24 cellular contexts compared by ENCODE assay signal in the genomic region with DNA sequence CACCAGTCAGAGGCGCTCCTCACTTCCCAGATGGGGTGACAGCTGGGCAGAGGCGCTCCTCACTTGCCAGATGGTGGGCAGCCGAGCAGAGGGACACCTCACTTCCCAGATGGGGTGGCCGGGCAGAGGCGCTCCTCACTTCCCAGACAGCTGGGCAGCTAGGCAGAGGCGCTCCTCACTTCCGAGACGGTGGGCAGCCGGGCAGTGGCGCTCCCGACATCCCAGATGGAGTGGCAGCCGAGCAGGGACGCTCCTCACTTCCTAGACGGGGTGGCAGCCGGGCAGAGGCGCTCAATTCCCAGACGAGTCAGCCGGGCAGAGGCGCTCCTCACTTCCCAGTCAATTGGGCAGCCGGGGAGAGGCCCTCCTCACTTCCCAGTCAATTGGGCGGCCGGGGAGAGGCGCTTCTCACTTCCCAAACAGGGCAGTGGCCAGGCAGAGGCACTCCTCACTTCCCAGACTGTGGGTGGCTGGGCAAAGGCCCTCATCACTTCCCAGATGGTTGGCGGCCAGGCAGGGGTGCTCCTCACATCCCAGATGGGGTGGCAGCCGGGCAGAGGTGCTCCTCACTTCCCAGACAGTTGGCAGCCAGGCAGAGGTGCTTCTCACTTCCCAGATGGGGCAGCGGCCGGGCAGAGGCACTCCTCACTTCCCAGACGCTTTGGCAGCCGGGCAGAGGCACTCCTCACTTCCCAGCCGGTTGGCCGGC.
DNase-seq lines count a peak whose midpoint lies in the region; ATAC-seq, FAIRE-seq and TF ChIP-seq lines count a peak whose summit lies in the region.
"Had no signal": no experiment of that assay in that cellular context is flagged by ENCODE, and none has a peak within 500 bp of the region (broad histone marks: within the 10 kb centered on the region; RNA-seq: fewer than 3 reads in every experiment).

No MANE protein-coding gene starts in this region.

- peak overlapping the region; percentile 22 for H2AK5ac ChIP-seq in neuronal stem cell (ENCODE audit: low read depth, low read length)

- H3K27me3 ChIP-seq in neuronal stem cell (ENCODE audit: control insufficient read depth in 3 of 3, insufficient read depth in 3 of 3, low read depth in 1 of 3, low read length in 3 of 3), result peaks cover 0 to 2% (median 0%) of the 10 kb centered on the region in 3 experiments
- H3K27me3 ChIP-seq: BLaER1 treated with 17β-estradiol and CSF1 and Interleukin-3, amounts not matched to agents 10 nM and 100 nM had no signal

- no peak overlapping the region for H3K4me2 ChIP-seq in neuronal stem cell (ENCODE audit: insufficient read depth, low read length, poor library complexity, severe bottlenecking)
- H3K4me2 ChIP-seq: A549; BLaER1 treated with 17β-estradiol and CSF1 and Interleukin-3, amounts not matched to agents 10 nM and 100 nM had no signal

- H3K4me1 ChIP-seq in kidney (ENCODE audit: control insufficient read depth in 1 of 2, insufficient read depth in 1 of 2, low read depth in 1 of 2, low read length in 2 of 2), result no peaks in the 10 kb centered on the region
- H3K4me1 ChIP-seq in neuronal stem cell (ENCODE audit: control insufficient read depth in 2 of 2, insufficient read depth in 1 of 2, low read depth in 1 of 2, low read length in 2 of 2), result no peaks in the 10 kb centered on the region
- H3K4me1 ChIP-seq: A549; BLaER1 treated with 17β-estradiol and CSF1 and Interleukin-3, amounts not matched to agents 10 nM and 100 nM had no signal

- no peak overlapping the region for H3K18ac ChIP-seq in neuronal stem cell (ENCODE audit: low read length)

- H3K14ac ChIP-seq in neuronal stem cell (ENCODE audit: low read length), result no peak overlapping the region

- H3K23ac ChIP-seq in neuronal stem cell (ENCODE audit: low read depth, low read length, poor library complexity), result no peak overlapping the region

- H3K4me3 ChIP-seq in kidney (ENCODE audit: low read length in 2 of 2) (no peak overlapping the region), neuronal stem cell (ENCODE audit: low read length in 2 of 2) (no peak overlapping the region)
- H3K4me3 ChIP-seq: A549; BLaER1 treated with 17β-estradiol and CSF1 and Interleukin-3, amounts not matched to agents 10 nM and 100 nM had no signal

- H3K4ac ChIP-seq in neuronal stem cell (ENCODE audit: low read length), result no peak overlapping the region

- H3K27ac ChIP-seq in kidney (ENCODE audit: low read depth in 2 of 2, low read length in 2 of 2), result no peak overlapping the region
- no peak overlapping the region for H3K27ac ChIP-seq in neuronal stem cell (replicated peaks; ENCODE audit: low read length)
- H3K27ac ChIP-seq: 22Rv1; A549; BLaER1 treated with 17β-estradiol and CSF1 and Interleukin-3, amounts not matched to agents 10 nM and 100 nM; C4-2B had no signal

- H3K36me3 ChIP-seq in kidney (ENCODE audit: control insufficient read depth in 1 of 2, insufficient read depth in 2 of 2, low read length in 2 of 2), result no peaks in the 10 kb centered on the region
- no peaks in the 10 kb centered on the region for H3K36me3 ChIP-seq in neuronal stem cell (replicated peaks in 1 of 2; ENCODE audit: control insufficient read depth in 2 of 2, insufficient read depth in 2 of 2, low read length in 2 of 2)
- H3K36me3 ChIP-seq: BLaER1 treated with 17β-estradiol and CSF1 and Interleukin-3, amounts not matched to agents 10 nM and 100 nM had no signal

- no peak overlapping the region for H2BK5ac ChIP-seq in neuronal stem cell (ENCODE audit: low read length)

- H3K9me3 Mint-ChIP-seq in chondrocyte (ENCODE audit: low read depth), result peaks cover 4% of the 10 kb centered on the region
- H3K9me3 Mint-ChIP-seq: CD4-positive, alpha-beta T cell; CD8-positive, alpha-beta T cell had no signal

- H3K27me3 Mint-ChIP-seq in chondrocyte (ENCODE audit: low read depth), result peaks cover 12% of the 10 kb centered on the region
- H3K27me3 Mint-ChIP-seq: CD4-positive, alpha-beta T cell had no signal

- no peaks in the 10 kb centered on the region for H3K79me1 ChIP-seq in neuronal stem cell (ENCODE audit: low read depth, low read length)

- no peaks in the 10 kb centered on the region for H3K9me3 ChIP-seq in kidney (ENCODE audit: control insufficient read depth in 1 of 2, low read length in 2 of 2)
- H3K9me3 ChIP-seq in neuronal stem cell (replicated peaks in 1 of 2; ENCODE audit: control insufficient read depth in 2 of 2, insufficient read depth in 1 of 2, low read depth in 1 of 2, low read length in 2 of 2), result no peaks in the 10 kb centered on the region
- H3K9me3 ChIP-seq: A549, Caco-2 had no signal

- H3K36me3 Mint-ChIP-seq in chondrocyte (ENCODE audit: low read depth), result no peaks in the 10 kb centered on the region
- H3K36me3 Mint-ChIP-seq: CD8-positive, alpha-beta T cell had no signal

- no peak overlapping the region for H3K4me3 Mint-ChIP-seq in chondrocyte (ENCODE audit: unreplicated experiment)
- H3K4me3 Mint-ChIP-seq: B cell; CD4-positive, alpha-beta T cell; CD8-positive, alpha-beta T cell had no signal

- ATAC-seq in HG02852 (IDR thresholded peaks at IDR 0.05; ENCODE audit: unreplicated experiment), result no peak
- ATAC-seq: A549; CD8-positive, alpha-beta T cell had no signal

- DNase-seq in DMS 273 (lab: John Stamatoyannopoulos, UW; ENCODE audit: unreplicated experiment), result peak; percentile 17
- DNase-seq in DMS 273 treated with DMSO at 0.1 percent for 48 hours (lab: John Stamatoyannopoulos, UW), result no peak
- peak; percentile 90 for DNase-seq in chondrocyte (ENCODE audit: low spot score)
- peak; percentile 71 for DNase-seq in kidney
- no peak for DNase-seq in neuronal stem cell (ENCODE audit: low spot score)
- no peak for DNase-seq in HuH-7 (ENCODE audit: low spot score)
- no peak for DNase-seq in NAMALWA (ENCODE audit: low spot score)
- DNase-seq: AML-193; Caco-2; Calu3; CD4-positive, alpha-beta T cell; CD8-positive, alpha-beta T cell; DMS79 treated with DMSO at 0.1 percent for 48 hours; GF-D8 had no signal

- no peak overlapping the region for H3K27ac Mint-ChIP-seq in chondrocyte (ENCODE audit: unreplicated experiment)
- H3K27ac Mint-ChIP-seq: B cell; CD4-positive, alpha-beta T cell; CD8-positive, alpha-beta T cell had no signal

- H4K8ac ChIP-seq in neuronal stem cell (ENCODE audit: low read depth, low read length), result no peak overlapping the region

- FAIRE-seq in kidney (lab: Jason Lieb, UNC), result no peak
- FAIRE-seq: A549, D721Med, G401.6, GM12891, GM19239 had no signal

- no peak overlapping the region for H2BK120ac ChIP-seq in neuronal stem cell (ENCODE audit: low read depth, low read length)

- no peak overlapping the region for H2AFZ ChIP-seq in neuronal stem cell (ENCODE audit: low read length)

- no peak overlapping the region for H2BK12ac ChIP-seq in neuronal stem cell (ENCODE audit: low read length)

- no peak overlapping the region for H2BK15ac ChIP-seq in neuronal stem cell (ENCODE audit: low read length)

- no peak overlapping the region for H4K91ac ChIP-seq in neuronal stem cell (ENCODE audit: low read depth, low read length, poor library complexity)

- intact Hi-C loops in kidney (cut with DNase I), result no loop called here

- H3K9ac ChIP-seq in kidney (ENCODE audit: low read length in 2 of 2) (no peak overlapping the region), neuronal stem cell (ENCODE audit: low read depth, low read length, poor library complexity) (no peak overlapping the region)
- H3K9ac ChIP-seq: BLaER1 treated with 17β-estradiol and CSF1 and Interleukin-3, amounts not matched to agents 10 nM and 100 nM had no signal

- WGBS in neuronal stem cell (ENCODE audit: extremely low coverage in 2 of 2, insufficient read length in 2 of 2, insufficient replicate concordance in 1 of 2), 2 donors, result no CpG with 5 or more reads among the region's 31 CpGs

- H3K4me1 Mint-ChIP-seq in chondrocyte (ENCODE audit: low read depth), result peaks cover 11% of the 10 kb centered on the region
- H3K4me1 Mint-ChIP-seq: B cell had no signal

- TF ChIP-seq CTCF in chondrocyte (IDR thresholded peaks at IDR 0.05) (no peak), kidney (IDR thresholded peaks at IDR 0.05; ENCODE audit: borderline replicate concordance, extremely low read depth, insufficient read depth) (no peak)

Comparison
In these comparisons a context has a peak if more than half of its experiments do, and no peak if none do; other contexts are left out.
1. DNase-seq: peak in DMS 273 (single experiment), chondrocyte (single experiment) and kidney (single experiment); none in DMS 273 treated with DMSO at 0.1 percent for 48 hours (single experiment), neuronal stem cell (single experiment), HuH-7 (single experiment) and NAMALWA (single experiment).